8 cellular contexts compared by ENCODE assay signal in the genomic region with DNA sequence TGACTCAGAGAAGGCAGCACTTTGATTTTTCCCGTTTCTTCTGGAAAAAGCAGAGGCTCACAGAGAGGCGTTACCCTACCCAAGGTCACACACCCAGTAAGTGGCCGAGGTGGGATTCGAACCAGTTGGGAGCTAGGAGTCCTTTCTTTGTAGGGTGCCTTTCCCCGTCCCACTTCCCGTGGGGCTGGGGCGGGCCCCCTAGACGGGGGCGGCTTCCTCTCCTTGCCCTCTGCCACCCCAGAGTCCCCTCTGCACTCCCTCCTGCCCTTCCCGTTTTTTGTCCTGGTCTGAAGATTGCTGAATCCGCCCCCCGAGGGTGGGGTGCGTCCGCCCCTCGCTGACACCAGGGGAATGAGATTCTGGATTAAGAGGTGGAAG. TPM values are rescaled to one million over a fixed set of nuclear protein-coding genes. Genes with fewer than 3 reads are reported as not detected.
DNase-seq lines count a peak whose midpoint lies in the region; ATAC-seq and TF ChIP-seq lines count a peak whose summit lies in the region.

No MANE protein-coding gene starts in this region.

- H3K9me3 ChIP-seq in GM23248 (ENCODE audit: low read depth) (no peaks in the 10 kb centered on the region), SK-N-MC (ENCODE audit: low read depth, low read length) (no peaks in the 10 kb centered on the region), muscle layer of duodenum (ENCODE audit: control insufficient read depth in 1 of 2, low read length in 2 of 2) (no peaks in the 10 kb centered on the region)

- peaks cover 7% of the 10 kb centered on the region for H3F3A ChIP-seq in GM23248 (ENCODE audit: insufficient read depth)

- DNase-seq in GM23248, result no peak
- DNase-seq in SK-N-MC (ENCODE audit: low read depth, low spot score), result no peak
- no peak for DNase-seq in dorsolateral prefrontal cortex
- DNase-seq in COLO829 (ENCODE audit: low spot score), result no peak
- no peak for DNase-seq in NCI-H526 (lab: John Stamatoyannopoulos, UW)
- DNase-seq in NCI-H226, result no peak

- in situ Hi-C loops in GM23248 (cut with MboI), result no loop called here

- no peak overlapping the region for H3K27ac ChIP-seq in GM23248
- peak overlapping the region; percentile 68 for H3K27ac ChIP-seq in SK-N-MC
- H3K27ac ChIP-seq in dorsolateral prefrontal cortex, result peak overlapping the region in 56 of 59 donors; percentile 23 to 96 (median 84)
- peak overlapping the region; percentile 87 for H3K27ac ChIP-seq in muscle layer of duodenum (ENCODE audit: low read length)

- intact Hi-C loops in dorsolateral prefrontal cortex (cut with DNase I), result loop anchor here in 1 of 2 donors (10.0 kb wide), 1 partner anchor 145 kb away; the partner anchor contains the start of genes IGHMBP2 and MRPL21

- TF ChIP-seq CTCF in dorsolateral prefrontal cortex (IDR thresholded peaks at IDR 0.05 in 54 of 56, conservative IDR thresholded peaks at IDR 0.05 in 2 of 56; ENCODE audit: low read depth in 1 of 56, partially characterized antibody in 56 of 56), result no peak

- peak overlapping the region; percentile 82 for H3K4me2 ChIP-seq in GM23248 (ENCODE audit: unreplicated experiment)

- ATAC-seq in activated CD4-positive, CD25-positive, alpha-beta regulatory T cell treated with anti-CD3 and anti-CD28 coated beads, Interleukin-2, amount 50 U/mL, for 24 hours, result no peak

- no peaks in the 10 kb centered on the region for H3K9me2 ChIP-seq in GM23248 (ENCODE audit: insufficient read depth)

- peak overlapping the region; percentile 95 for H3K9ac ChIP-seq in GM23248
- H3K9ac ChIP-seq in SK-N-MC (ENCODE audit: insufficient read length), result peak overlapping the region; percentile 97

- H3K4me1 ChIP-seq in GM23248 (ENCODE audit: insufficient read depth) (peaks cover 14% of the 10 kb centered on the region), muscle layer of duodenum (ENCODE audit: control insufficient read depth in 1 of 2, insufficient read depth in 2 of 2, low read length in 2 of 2) (peaks cover 12 to 46% of the 10 kb centered on the region in 2 donors)

- H4K20me1 ChIP-seq in GM23248 (ENCODE audit: insufficient read depth), result no peaks in the 10 kb centered on the region

- peak overlapping the region; percentile 84 for H3K4me3 ChIP-seq in GM23248
- peak overlapping the region; percentile 96 for H3K4me3 ChIP-seq in SK-N-MC
- peak overlapping the region; percentile 66 to 100 (median 95) for H3K4me3 ChIP-seq in dorsolateral prefrontal cortex
- peak overlapping the region; percentile 77 to 84 for H3K4me3 ChIP-seq in muscle layer of duodenum (ENCODE audit: low read depth in 1 of 2, low read length in 2 of 2)

- no peaks in the 10 kb centered on the region for H3K36me3 ChIP-seq in GM23248 (ENCODE audit: low read depth)
- H3K36me3 ChIP-seq in SK-N-MC (ENCODE audit: insufficient read depth, low read length), result peaks cover 2% of the 10 kb centered on the region; the same call in 1 of the 2 replicates
- peaks cover 0 to 6% of the 10 kb centered on the region in 2 donors for H3K36me3 ChIP-seq in muscle layer of duodenum (ENCODE audit: control insufficient read depth in 1 of 2, insufficient read depth in 2 of 2, low read length in 2 of 2)

- H3K27me3 ChIP-seq in GM23248 (replicated peaks; ENCODE audit: insufficient read depth) (no peaks in the 10 kb centered on the region), dorsolateral prefrontal cortex (no peaks in the 10 kb centered on the region), muscle layer of duodenum (ENCODE audit: low read depth, low read length) (no peaks in the 10 kb centered on the region)

- peaks cover 56% of the 10 kb centered on the region for H3K79me2 ChIP-seq in GM23248 (ENCODE audit: insufficient read depth)

- peak overlapping the region; percentile 93 for H2AFZ ChIP-seq in GM23248

- 4 to 6% methylated on average over 11 to 15 of the region's 15 CpGs for WGBS in GM23248 (ENCODE audit: low coverage in 1 of 2, low lambda C conversion rate in 2 of 2, missing lambda C conversion rate in 2 of 2), 2 experiments

RNA-seq across cellular contexts. Expression of gene TPCN2, which starts 0.7 kb away (rescaled TPM):
- total RNA-seq in GM23248 (2014; rRNA removed; shearing (Covaris generic)), result 7.1 and 10.2 TPM in 2 replicates
- polyA plus RNA-seq in GM23248 (2016; fragmentation: Nextera tagmentation; extraction: Ambion mirVana), result 8.5 and 8.7 TPM in 2 replicates
- total RNA-seq in dorsolateral prefrontal cortex, result 10 to 100 TPM; 15.3 to 43.5 (median 27.6) TPM

RNA-seq across cellular contexts. Expression of gene MRGPRF, which starts 36.4 kb away (rescaled TPM):
- total RNA-seq in GM23248 (2014; rRNA removed; shearing (Covaris generic)), result 25.3 and 36.0 TPM in 2 replicates
- 20.7 and 21.2 TPM in 2 replicates for polyA plus RNA-seq in GM23248 (2016; fragmentation: Nextera tagmentation; extraction: Ambion mirVana)
- 10 to 100 TPM in 4 of 120 experiments, 1 to 10 TPM in 109, under 1 TPM in 7; 0.73 to 15.7 (median 3.0) TPM for total RNA-seq in dorsolateral prefrontal cortex
